Comparison of ENCODE assay signal across 30 cellular contexts in genomic region chr13:78404961-78405360, GRCh38.
"Had no signal": no experiment of that assay in that cellular context is flagged by ENCODE, and none has a peak within 500 bp of the region (broad histone marks: within the 10 kb centered on the region; RNA-seq: fewer than 3 reads in every experiment).

No MANE protein-coding gene starts in this region.

- H3K36me3 ChIP-seq: gastrocnemius medialis, heart left ventricle had no signal

- H3K4me3 ChIP-seq: body of pancreas, gastrocnemius medialis, heart left ventricle had no signal

- H3K4me1 ChIP-seq: body of pancreas, foreskin keratinocyte, gastrocnemius medialis, heart left ventricle had no signal

- DNase-seq: activated CD4-positive, alpha-beta memory T cell treated with anti-CD3 and anti-CD28 coated beads for 36 hours; activated CD4-positive, alpha-beta T cell treated with anti-CD3 and anti-CD28 coated beads for 36 hours; activated CD4-positive, alpha-beta T cell treated with anti-CD3 and anti-CD28 coated beads, Interleukin-2, amount 10 ng/mL, durations not matched to agents 24 days and 14 days; activated CD4-positive, CD25-positive, alpha-beta regulatory T cell; activated CD4-positive, CD25-positive, alpha-beta regulatory T cell treated with anti-CD3 and anti-CD28 coated beads, Interleukin-2, amount 50 U/mL, for 72 hours; activated CD8-positive, alpha-beta memory T cell treated with anti-CD3 and anti-CD28 coated beads, Interleukin-2, amount 10 ng/mL, durations not matched to agents 7 days and 5 days; activated CD8-positive, alpha-beta memory T cell treated with anti-CD3 and anti-CD28 coated beads, Interleukin-2, amount 50 U/mL, for 4 hours; activated CD8-positive, alpha-beta T cell treated with anti-CD3 and anti-CD28 coated beads, Interleukin-2, amount 10 ng/mL, durations not matched to agents 7 days and 5 days; activated gamma-delta T cell; activated naive CD4-positive, alpha-beta T cell; activated naive CD4-positive, alpha-beta T cell treated with anti-CD3 and anti-CD28 coated beads, Interleukin-2, amount 50 U/mL, for 16 hours; activated T-cell treated with anti-CD3 and anti-CD28 coated beads, Interleukin-2, amount 50 U/mL, for 1 hour; activated T-cell treated with anti-CD3 and anti-CD28 coated beads, Interleukin-2, amount 50 U/mL, for 48 hours; amniotic stem cell; anterior cingulate cortex; body of pancreas; caudate nucleus; cortex of kidney; dermis blood vessel endothelial cell; effector CD4-positive, alpha-beta T cell; foreskin keratinocyte; gastrocnemius medialis; glutamatergic neuron; heart left ventricle; T-helper 1 cell; T-helper 17 cell; T1000 had no signal

- H3K9me3 ChIP-seq: body of pancreas, gastrocnemius medialis, heart left ventricle had no signal

- H3K27me3 ChIP-seq: body of pancreas, foreskin keratinocyte, gastrocnemius medialis, heart left ventricle had no signal

- FAIRE-seq: colon, endometrium, endothelial cell of umbilical vein had no signal
